26 cellular contexts compared by ENCODE assay signal in genomic region chr20:60510356-60510755, GRCh38.
"Had no signal": no experiment of that assay in that cellular context is flagged by ENCODE, and none has a peak within 500 bp of the region (broad histone marks: within the 10 kb centered on the region; RNA-seq: fewer than 3 reads in every experiment).

No MANE protein-coding gene starts in this region.

- H3K36me3 Mint-ChIP-seq: immature natural killer cell, naive B cell had no signal

- H3K27ac Mint-ChIP-seq: dendritic cell treated with granulocyte-macrophage colony-stimulating factor and Interleukin-4, amounts not matched to agents 40 ng/mL and 50 ng/mL, for 4 days; effector memory CD8-positive, alpha-beta T cell; endodermal cell; immature natural killer cell; naive B cell had no signal

- H3K27me3 ChIP-seq: esophagus squamous epithelium, gastrocnemius medialis, heart left ventricle, left lung had no signal

- H3K4me2 ChIP-seq: hepatocyte had no signal

- H3K9me3 ChIP-seq: esophagus squamous epithelium, gastrocnemius medialis, lower lobe of right lung had no signal

- H3K27me3 Mint-ChIP-seq: dendritic cell treated with granulocyte-macrophage colony-stimulating factor and Interleukin-4, amounts not matched to agents 40 ng/mL and 50 ng/mL, for 4 days had no signal

- H3K4me1 Mint-ChIP-seq: immature natural killer cell, naive B cell had no signal

- H3K36me3 ChIP-seq: esophagus squamous epithelium, gastrocnemius medialis, heart left ventricle, left lung, lower lobe of right lung had no signal

- ATAC-seq: effector memory CD8-positive, alpha-beta T cell; esophagus mucosa; gastrocnemius medialis; heart left ventricle; left cardiac atrium; left lung; left ventricle myocardium superior; lower lobe of right lung had no signal

- H3K4me3 ChIP-seq: esophagus squamous epithelium, gastrocnemius medialis, heart left ventricle, hepatocyte, left lung, lower lobe of right lung had no signal

- H3K4me1 ChIP-seq: esophagus squamous epithelium, gastrocnemius medialis, heart left ventricle, left lung, lower lobe of right lung had no signal

- H3K4me3 Mint-ChIP-seq: dendritic cell treated with granulocyte-macrophage colony-stimulating factor and Interleukin-4, amounts not matched to agents 40 ng/mL and 50 ng/mL, for 4 days; effector memory CD8-positive, alpha-beta T cell; endodermal cell; immature natural killer cell; naive B cell had no signal

- H3K27ac ChIP-seq: epithelial cell of prostate, esophagus squamous epithelium, gastrocnemius medialis, heart left ventricle, hepatocyte, left lung, lower lobe of right lung had no signal

- FAIRE-seq: colon, endometrium, keratinocyte had no signal

- DNase-seq: cortex of kidney; effector CD8-positive, alpha-beta T cell; effector memory CD8-positive, alpha-beta T cell; endodermal cell; erythroblast; esophagus squamous epithelium; foreskin fibroblast; foreskin melanocyte; gastrocnemius medialis; heart left ventricle; hypothalamus; immature natural killer cell; left cardiac atrium; left lung; left ventricle myocardium superior; lower lobe of right lung; mesenchymal stem cell; midbrain; naive B cell had no signal

- H2AFZ ChIP-seq: hepatocyte had no signal

- H3K9me3 Mint-ChIP-seq: dendritic cell treated with granulocyte-macrophage colony-stimulating factor and Interleukin-4, amounts not matched to agents 40 ng/mL and 50 ng/mL, for 4 days; effector memory CD8-positive, alpha-beta T cell had no signal

- H3K79me2 ChIP-seq: hepatocyte had no signal
